ENCODE assay signal across 10 cellular contexts in the genomic region with DNA sequence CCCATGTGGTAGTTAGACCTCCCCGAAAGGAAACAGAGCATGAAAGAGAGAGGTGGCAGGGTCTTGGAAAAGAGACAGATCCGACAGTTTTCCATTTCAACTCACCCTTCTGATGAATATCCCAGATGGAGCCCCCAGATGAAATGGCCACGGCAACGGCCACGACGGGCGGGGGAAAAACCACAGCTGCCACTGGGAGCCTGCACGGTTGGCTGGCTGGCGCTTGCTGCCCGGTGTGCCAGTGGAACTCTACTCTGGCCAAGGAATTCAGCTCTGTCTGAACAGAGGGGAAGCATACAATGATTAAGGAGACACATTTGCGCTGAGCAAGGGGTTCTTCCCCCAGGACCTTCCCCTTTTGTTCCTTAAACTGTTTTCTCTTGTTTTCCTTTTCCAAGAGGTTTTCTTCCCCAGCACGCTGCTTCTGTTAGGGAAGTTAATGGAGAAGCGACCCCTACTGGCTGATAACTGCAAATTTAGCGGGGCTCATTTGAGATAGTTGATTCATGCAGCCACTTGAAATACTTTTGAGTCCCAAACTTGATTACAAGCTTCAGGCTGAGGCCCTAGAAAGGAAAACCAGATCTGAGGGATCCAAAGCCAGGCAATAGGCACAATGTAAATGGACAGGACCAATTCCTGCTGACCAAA.
DNase-seq lines count a peak whose midpoint lies in the region; ATAC-seq and TF ChIP-seq lines count a peak whose summit lies in the region.
"Had no signal": no experiment of that assay in that cellular context is flagged by ENCODE, and none has a peak within 500 bp of the region (broad histone marks: within the 10 kb centered on the region; RNA-seq: fewer than 3 reads in every experiment).

No MANE protein-coding gene starts in this region.

- in situ Hi-C loops in KBM-7 (cut with MboI; ENCODE audit: low pct_unique_long_range_greater_than_20kb, low sequenced_read_pairs) = no loop called here

- H3K27me3 ChIP-seq in DOHH2 (ENCODE audit: control insufficient read depth, low read length) = no peaks in the 10 kb centered on the region
- H3K27me3 ChIP-seq in WERI-Rb-1 (ENCODE audit: insufficient read depth, low read depth, severe bottlenecking) = peaks cover 29% of the 10 kb centered on the region
- no peaks in the 10 kb centered on the region for H3K27me3 ChIP-seq in lower lobe of right lung (ENCODE audit: low read depth)
- H3K27me3 ChIP-seq: colonic mucosa had no signal

- H4K20me1 ChIP-seq in DOHH2 (ENCODE audit: control insufficient read depth, insufficient read depth, low read depth, low read length) = no peaks in the 10 kb centered on the region

- peak; percentile 32 for DNase-seq in KBM-7
- DNase-seq in WERI-Rb-1 = no peak
- peak; percentile 1 for DNase-seq in left kidney (ENCODE audit: low read depth, low spot score)
- DNase-seq in erythroblast (lab: John Stamatoyannopoulos, UW) = no peak
- DNase-seq in lower lobe of right lung = no peak
- DNase-seq: activated B cell treated with CpG ODN at 0.5 μM for 24 hours, colonic mucosa had no signal

- no peaks in the 10 kb centered on the region for H3K4me1 ChIP-seq in DOHH2 (ENCODE audit: control insufficient read depth, low read length)
- no peaks in the 10 kb centered on the region for H3K4me1 ChIP-seq in lower lobe of right lung
- H3K4me1 ChIP-seq: colonic mucosa had no signal

- H3K9me2 ChIP-seq in DOHH2 (replicated peaks; ENCODE audit: control insufficient read depth, low read length) = no peaks in the 10 kb centered on the region

- intact Hi-C loops in lower lobe of right lung (cut with DNase I) = no loop called here

- ATAC-seq in lower lobe of right lung (no peak), GM18511 (IDR thresholded peaks at IDR 0.05; ENCODE audit: unreplicated experiment) (no peak), HG03175 (IDR thresholded peaks at IDR 0.05; ENCODE audit: unreplicated experiment) (no peak)

- no peak overlapping the region for H3K4me2 ChIP-seq in DOHH2 (ENCODE audit: low read length)

- TF ChIP-seq CTCF in DOHH2 (IDR thresholded peaks at IDR 0.05; ENCODE audit: low read depth, low read length, poor library complexity, severe bottlenecking) (peak; percentile 27), WERI-Rb-1 (IDR thresholded peaks at IDR 0.05; ENCODE audit: low read depth, low read length) (peak; percentile 37), lower lobe of right lung (IDR thresholded peaks at IDR 0.05) (no peak)

- no peaks in the 10 kb centered on the region for H3F3A ChIP-seq in DOHH2 (ENCODE audit: control insufficient read depth, insufficient read depth)

- no peaks in the 10 kb centered on the region for H3K79me2 ChIP-seq in DOHH2 (ENCODE audit: control insufficient read depth, low read length)

- H3K4me3 ChIP-seq in DOHH2 (ENCODE audit: low read length) (no peak overlapping the region), WERI-Rb-1 (ENCODE audit: low read depth, low read length) (no peak overlapping the region), lower lobe of right lung (no peak overlapping the region)
- H3K4me3 ChIP-seq: colonic mucosa had no signal

- H3K27ac ChIP-seq in DOHH2 (ENCODE audit: low read depth, low read length) (no peak overlapping the region), WERI-Rb-1 (no peak overlapping the region), lower lobe of right lung (no peak overlapping the region)
- H3K27ac ChIP-seq: colonic mucosa had no signal

- H3K36me3 ChIP-seq in DOHH2 (ENCODE audit: control insufficient read depth, low read length) (no peaks in the 10 kb centered on the region), WERI-Rb-1 (no peaks in the 10 kb centered on the region), lower lobe of right lung (no peaks in the 10 kb centered on the region)
- H3K36me3 ChIP-seq: colonic mucosa had no signal

- H3K9me3 ChIP-seq in DOHH2 (ENCODE audit: control insufficient read depth, insufficient read depth, low read length) (peaks cover 2% of the 10 kb centered on the region; the same call in 1 of the 2 replicates), WERI-Rb-1 (ENCODE audit: severe bottlenecking) (peaks cover 4% of the 10 kb centered on the region), lower lobe of right lung (no peaks in the 10 kb centered on the region)
- H3K9me3 ChIP-seq: colonic mucosa had no signal

- no peak for TF ChIP-seq POLR2A in erythroblast (IDR thresholded peaks at IDR 0.05; ENCODE audit: low read length)

Comparison
In these comparisons a context has a peak if more than half of its experiments do, and no peak if none do; other contexts are left out.
1. DNase-seq: peak in KBM-7 (single experiment) and left kidney (single experiment); none in WERI-Rb-1 (single experiment), erythroblast (0 of 2) and lower lobe of right lung (single experiment).